Comparison of ENCODE assay signal across 35 cellular contexts in genomic region chr13:81713201-81713600, GRCh38.
"Had no signal": no experiment of that assay in that cellular context is flagged by ENCODE, and none has a peak within 500 bp of the region (broad histone marks: within the 10 kb centered on the region; RNA-seq: fewer than 3 reads in every experiment).

No MANE protein-coding gene starts in this region.

- DNase-seq: Karpas-422, Kasumi-1, KG1, MM.1S, MV-4-11, NCI-H1048, NCI-H1092, NCI-H1092 treated with DMSO at 0.1 percent for 48 hours, NCI-H1105, NCI-H1105 treated with DMSO at 0.1 percent for 48 hours, NCI-H1417, NCI-H1417 treated with DMSO at 0.1 percent for 48 hours, NCI-H1436, NCI-H1436 treated with DMSO at 0.1 percent for 48 hours, NCI-H146, NCI-H1694, NCI-H1694 treated with DMSO at 0.1 percent for 48 hours, NCI-H187, NCI-H187 treated with DMSO at 0.1 percent for 48 hours, NCI-H1930, NCI-H2029, NCI-H2029 treated with DMSO at 0.1 percent for 48 hours, NCI-H2081, NCI-H2081 treated with DMSO at 0.1 percent for 48 hours, NCI-H2107, NCI-H2171, NCI-H2171 treated with DMSO at 0.1 percent for 48 hours, NCI-H2227 treated with DMSO at 0.1 percent for 48 hours, NCI-H226, NCI-H345, NCI-H446, NCI-H446 treated with DMSO at 0.1 percent for 48 hours, NCI-H510A, NCI-H510A treated with DMSO at 0.1 percent for 48 hours had no signal

- H3K27ac ChIP-seq: KMS-11 had no signal

- H3K9ac ChIP-seq: KMS-11 had no signal

- H3K4me2 ChIP-seq: KMS-11 had no signal
